In genomic region chr7:99860281-99861127, GRCh38 we compare ENCODE assay signal across 11 cellular contexts. TPM values are rescaled to one million over a fixed set of nuclear protein-coding genes. Genes with fewer than 3 reads are reported as not detected.
A peak's percentile ranks its signal among the peaks of the same experiment; 100 is the strongest.
DNase-seq lines count a peak whose midpoint lies in the region; ATAC-seq, FAIRE-seq and TF ChIP-seq lines count a peak whose summit lies in the region.
"Had no signal": no experiment of that assay in that cellular context is flagged by ENCODE, and none has a peak within 500 bp of the region (broad histone marks: within the 10 kb centered on the region; RNA-seq: fewer than 3 reads in every experiment).

No MANE protein-coding gene starts in this region.

- H3K4me1 ChIP-seq in mammary epithelial cell (ENCODE audit: insufficient read depth, low read length) (peaks cover 22% of the 10 kb centered on the region), aorta (ENCODE audit: control insufficient read depth in 1 of 2, insufficient read depth in 2 of 2, low read length in 2 of 2) (peaks cover 0 to 1% of the 10 kb centered on the region in 2 donors)

- DNase-seq in HTR-8/SVneo (ENCODE audit: insufficient read length, low spot score) (peak; percentile 5), mammary epithelial cell (peak; percentile 92), left lobe of liver (ENCODE audit: low spot score) (peak; percentile 48), aorta (peak; percentile 85 to 92), mesenteric fat pad (ENCODE audit: low spot score) (no peak)
- DNase-seq in activated T-cell treated with anti-CD3 and anti-CD28 coated beads, Interleukin-2, amount 50 U/mL, for 1 hour, result no peak
- DNase-seq: glutamatergic neuron, NCI-H526 treated with DMSO at 0.1 percent for 48 hours had no signal

- under 1% methylated on average over 15 of the region's 15 CpGs for WGBS in mammary epithelial cell (ENCODE audit: low coverage, missing lambda C conversion rate)
- 30 to 31% methylated on average over 15 of the region's 15 CpGs for WGBS in aorta, 2 donors

- H3K36me3 ChIP-seq in mammary epithelial cell (ENCODE audit: insufficient read depth, low read length) (no peaks in the 10 kb centered on the region), aorta (ENCODE audit: control insufficient read depth in 1 of 2, insufficient read depth in 2 of 2, low read length in 1 of 2) (no peaks in the 10 kb centered on the region)

- H3K4me2 ChIP-seq in mammary epithelial cell (ENCODE audit: insufficient read depth, low read depth, low read length), result peak overlapping the region; percentile 39

- no peaks in the 10 kb centered on the region for H3K79me2 ChIP-seq in mammary epithelial cell (ENCODE audit: insufficient read depth, low read length)

- in situ Hi-C loops in mammary epithelial cell (cut with MboI; ENCODE audit: low sequenced_read_pairs in 2 of 2), result no loop called here

- no TSS peak for BruUV-seq in mammary epithelial cell (replicated peaks; lab: Mats Ljungman, UMichigan)

- peak overlapping the region; percentile 80 for H3K27ac ChIP-seq in mammary epithelial cell (ENCODE audit: insufficient read depth, low read depth, low read length)
- peak overlapping the region; percentile 91 to 94 for H3K27ac ChIP-seq in aorta (ENCODE audit: low read depth in 1 of 2, low read length in 2 of 2)

- H2AFZ ChIP-seq in mammary epithelial cell (ENCODE audit: low read depth, low read length), result peak overlapping the region; percentile 57

- FAIRE-seq in HTR-8/SVneo (lab: Jason Lieb, UNC), result no peak
- FAIRE-seq: H1 had no signal

- H3K27me3 ChIP-seq in mammary epithelial cell (ENCODE audit: insufficient read depth, low read length) (no peaks in the 10 kb centered on the region), aorta (ENCODE audit: control insufficient read depth in 1 of 2, insufficient read depth in 2 of 2, low read length in 1 of 2) (no peaks in the 10 kb centered on the region)

- dilution Hi-C loops in mammary epithelial cell (cut with HindIII; ENCODE audit: low sequenced_read_pairs), result no loop called here

- CTCF ChIA-PET in mammary epithelial cell (lab: Charles Lee; ENCODE audit: low non-redundant PET), result no interaction called here

- TF ChIP-seq CTCF in mammary epithelial cell (conservative IDR thresholded peaks at IDR 0.05 in 1 of 2, IDR thresholded peaks at IDR 0.05 in 1 of 2; ENCODE audit: extremely low read depth in 1 of 2, insufficient read depth in 1 of 2, low read depth in 1 of 2, low read length in 2 of 2), result no peak

- H3K9me3 ChIP-seq in mammary epithelial cell (replicated peaks; ENCODE audit: insufficient read depth, low read length) (no peaks in the 10 kb centered on the region), aorta (ENCODE audit: control insufficient read depth, low read length) (no peaks in the 10 kb centered on the region)

- peak overlapping the region; percentile 41 for H3K9ac ChIP-seq in mammary epithelial cell (ENCODE audit: insufficient read depth, low read length)

- H3K4me3 ChIP-seq in mammary epithelial cell (replicated peaks in 1 of 3; ENCODE audit: insufficient read depth in 1 of 3, low read depth in 2 of 3, low read length in 3 of 3) (no peak overlapping the region), aorta (ENCODE audit: low read length in 2 of 2) (no peak overlapping the region)

- intact Hi-C loops in mammary epithelial cell (cut with micrococcal nuclease) (no loop called here), aorta (cut with DNase I) (no loop called here)

- ATAC-seq in left lobe of liver, result peak; percentile 82
- peak; percentile 92 for ATAC-seq in aorta (ENCODE audit: low FRiP score)
- ATAC-seq in GM18909 (IDR thresholded peaks at IDR 0.05; ENCODE audit: poor library complexity, unreplicated experiment), result no peak
- ATAC-seq: stimulated activated memory B cell treated with anti-CD40 and anti-IgM and Interleukin-4, amounts not matched to agents 10 μg/mL and 1 μg/mL and 100 μg/mL, for 72 hours had no signal

- H4K20me1 ChIP-seq in mammary epithelial cell (ENCODE audit: insufficient read depth, low read length), result no peaks in the 10 kb centered on the region

RNA-seq across cellular contexts. Expression of gene OR2AE1, which starts 16.3 kb away (rescaled TPM):
- total RNA-seq in mammary epithelial cell (under 1 TPM in 1 of 2 donors, not detected in 1; 0.17 TPM), left lobe of liver (not detected), aorta (under 1 TPM in 1 of 2 donors, not detected in 1; 0.36 TPM), mesenteric fat pad (not detected)
- polyA plus RNA-seq in mammary epithelial cell (0.05 TPM), aorta (not detected)
- not detected for polyA minus RNA-seq in mammary epithelial cell
- total RNA-seq: H1 had no signal
- polyA plus RNA-seq: H1 had no signal

RNA-seq across cellular contexts. Expression of gene CYP3A43, which starts 32.7 kb away (rescaled TPM):
- total RNA-seq in mammary epithelial cell (not detected), left lobe of liver (27.3 TPM), aorta (under 1 TPM in 1 of 2 donors, not detected in 1; 0.24 TPM), mesenteric fat pad (0.48 TPM)
- polyA plus RNA-seq in mammary epithelial cell (not detected), aorta (not detected)
- not detected for polyA minus RNA-seq in mammary epithelial cell
- total RNA-seq: H1 had no signal

RNA-seq across cellular contexts. Expression of gene TRIM4, which starts 58.8 kb away (rescaled TPM):
- total RNA-seq in mammary epithelial cell, result 10 to 100 TPM; 23.2 to 24.5 TPM
- polyA plus RNA-seq in mammary epithelial cell, result 10.5 TPM
- polyA minus RNA-seq in mammary epithelial cell, result 9.8 TPM
- 13.7 TPM for total RNA-seq in left lobe of liver
- 10 to 100 TPM; 24.7 to 33.4 TPM for total RNA-seq in aorta
- polyA plus RNA-seq in aorta, result 10 to 100 TPM; 16.4 to 20.3 TPM
- total RNA-seq in mesenteric fat pad, result 21.2 TPM

Comparison
In these comparisons a context has a peak if more than half of its experiments do, and no peak if none do; other contexts are left out.
1. DNase-seq: peak in HTR-8/SVneo (single experiment), mammary epithelial cell (single experiment), left lobe of liver (single experiment) and aorta (2 of 2); none in activated T-cell treated with anti-CD3 and anti-CD28 coated beads, Interleukin-2, amount 50 U/mL, for 1 hour (single experiment) and mesenteric fat pad (single experiment).
2. RNA of gene CYP3A43, which starts 32.7 kb away (total RNA-seq): 27.3 TPM in left lobe of liver (single experiment); 0.48 TPM in mesenteric fat pad (single experiment), 0.24 TPM in aorta and not detected in mammary epithelial cell; every median in the first group is over 10 times any median in the second.